ENCODE assay signal across 1 cellular context in the genomic region with DNA sequence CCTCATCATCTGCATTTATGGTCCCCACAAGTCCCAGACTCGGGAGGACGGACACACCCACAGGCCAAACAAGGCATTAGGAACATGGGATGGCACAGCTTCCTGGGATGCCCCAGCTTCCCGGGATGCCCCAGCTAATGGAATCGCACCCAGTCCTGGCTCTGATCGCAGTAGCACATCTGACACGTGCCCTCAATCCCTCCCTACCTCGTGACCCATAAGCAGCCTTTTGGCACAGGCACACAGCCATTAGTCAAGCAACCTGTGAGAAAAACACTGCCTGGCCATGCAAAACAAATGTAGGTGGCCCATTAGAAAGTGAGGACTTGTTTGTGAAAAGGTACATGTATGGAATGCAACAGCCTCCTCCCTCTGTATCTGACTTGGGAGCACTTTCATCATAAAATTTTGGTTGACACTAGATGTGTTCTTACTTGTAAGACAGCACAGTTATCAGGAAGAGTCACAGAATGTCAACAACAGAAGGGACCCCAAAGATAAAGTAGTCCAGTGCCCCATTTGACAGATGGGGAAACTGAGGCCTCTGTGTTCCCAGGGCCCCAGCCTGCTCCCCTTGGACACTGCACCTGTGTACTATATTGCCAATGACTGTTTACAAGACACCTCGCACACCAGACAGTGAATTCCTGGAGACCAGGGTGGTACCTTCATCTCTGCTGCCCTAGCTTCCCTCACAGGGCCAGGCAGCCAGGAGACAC.
TF ChIP-seq lines count a peak whose summit lies in the region.

No MANE protein-coding gene starts in this region.

TF ChIP-seq in HEK293, 187 proteins besides CTCF, POLR2A, EP300 and RAD21 (continued from another document):
- TF ChIP-seq, protein P1, sequence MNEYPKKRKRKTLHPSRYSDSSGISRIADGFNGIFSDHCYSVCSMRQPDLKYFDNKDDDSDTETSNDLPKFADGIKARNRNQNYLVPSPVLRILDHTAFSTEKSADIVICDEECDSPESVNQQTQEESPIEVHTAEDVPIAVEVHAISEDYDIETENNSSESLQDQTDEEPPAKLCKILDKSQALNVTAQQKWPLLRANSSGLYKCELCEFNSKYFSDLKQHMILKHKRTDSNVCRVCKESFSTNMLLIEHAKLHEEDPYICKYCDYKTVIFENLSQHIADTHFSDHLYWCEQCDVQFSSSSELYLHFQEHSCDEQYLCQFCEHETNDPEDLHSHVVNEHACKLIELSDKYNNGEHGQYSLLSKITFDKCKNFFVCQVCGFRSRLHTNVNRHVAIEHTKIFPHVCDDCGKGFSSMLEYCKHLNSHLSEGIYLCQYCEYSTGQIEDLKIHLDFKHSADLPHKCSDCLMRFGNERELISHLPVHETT (tag by site-specific recombination; IDR thresholded peaks at IDR 0.05), result no peak
- TF ChIP-seq ZNF529 (tag by site-specific recombination; IDR thresholded peaks at IDR 0.05; ENCODE audit: insufficient replicate concordance), result no peak
- peak; percentile 25; the same call in 1 of the 2 replicates for TF ChIP-seq KLF9 (tag by site-specific recombination; IDR thresholded peaks at IDR 0.05; ENCODE audit: low read depth)
- TF ChIP-seq OVOL3 (tag by site-specific recombination; IDR thresholded peaks at IDR 0.05), result no peak
- TF ChIP-seq ZNF658 (tag by site-specific recombination; IDR thresholded peaks at IDR 0.05), result no peak
